Comparison of ENCODE assay signal across 1 cellular context in the genomic region with DNA sequence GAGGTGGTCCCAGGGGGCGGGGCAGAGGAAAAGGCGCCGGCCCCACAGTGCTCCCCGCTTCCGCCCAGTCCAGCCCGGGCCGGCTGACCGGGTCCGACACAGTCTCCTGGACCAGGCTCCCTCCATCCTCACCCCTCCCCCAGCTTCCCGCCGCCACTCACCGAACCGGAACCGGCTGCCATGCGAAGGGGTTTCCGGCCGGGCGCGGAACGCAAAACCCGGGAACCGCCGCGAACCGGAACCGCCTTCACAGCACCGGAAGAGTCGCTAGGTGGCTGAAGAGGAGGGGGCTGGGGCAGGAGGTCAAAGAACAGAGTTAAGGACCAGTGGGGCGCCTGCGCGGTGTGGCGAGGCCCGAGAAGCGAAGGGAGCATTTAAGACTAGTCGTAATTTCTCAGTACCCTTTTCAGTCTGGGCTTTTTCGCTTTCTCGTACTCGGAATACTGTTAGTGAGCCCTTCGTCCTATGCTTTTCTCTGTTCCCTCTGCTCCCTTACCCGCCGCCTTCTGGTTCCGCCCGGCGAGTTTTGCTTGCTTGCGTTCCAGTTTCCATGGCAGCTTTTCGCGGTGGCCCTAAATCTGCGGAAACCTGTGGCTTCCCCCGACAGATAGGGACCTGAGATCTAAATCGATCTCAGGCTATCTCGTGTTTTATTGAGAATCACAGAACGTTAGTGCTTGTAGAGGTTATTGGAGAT.
TF ChIP-seq lines count a peak whose summit lies in the region.

Gene SENP1, minus strand, starts transcription at position 213 of the 697 bp plus-strand sequence. CDS start 4,607 bp downstream, outside the sequence.

TF ChIP-seq in K562, 482 proteins besides CTCF, POLR2A, EP300 and RAD21 (continued from another document and continues in another):
- TF ChIP-seq, protein P1, sequence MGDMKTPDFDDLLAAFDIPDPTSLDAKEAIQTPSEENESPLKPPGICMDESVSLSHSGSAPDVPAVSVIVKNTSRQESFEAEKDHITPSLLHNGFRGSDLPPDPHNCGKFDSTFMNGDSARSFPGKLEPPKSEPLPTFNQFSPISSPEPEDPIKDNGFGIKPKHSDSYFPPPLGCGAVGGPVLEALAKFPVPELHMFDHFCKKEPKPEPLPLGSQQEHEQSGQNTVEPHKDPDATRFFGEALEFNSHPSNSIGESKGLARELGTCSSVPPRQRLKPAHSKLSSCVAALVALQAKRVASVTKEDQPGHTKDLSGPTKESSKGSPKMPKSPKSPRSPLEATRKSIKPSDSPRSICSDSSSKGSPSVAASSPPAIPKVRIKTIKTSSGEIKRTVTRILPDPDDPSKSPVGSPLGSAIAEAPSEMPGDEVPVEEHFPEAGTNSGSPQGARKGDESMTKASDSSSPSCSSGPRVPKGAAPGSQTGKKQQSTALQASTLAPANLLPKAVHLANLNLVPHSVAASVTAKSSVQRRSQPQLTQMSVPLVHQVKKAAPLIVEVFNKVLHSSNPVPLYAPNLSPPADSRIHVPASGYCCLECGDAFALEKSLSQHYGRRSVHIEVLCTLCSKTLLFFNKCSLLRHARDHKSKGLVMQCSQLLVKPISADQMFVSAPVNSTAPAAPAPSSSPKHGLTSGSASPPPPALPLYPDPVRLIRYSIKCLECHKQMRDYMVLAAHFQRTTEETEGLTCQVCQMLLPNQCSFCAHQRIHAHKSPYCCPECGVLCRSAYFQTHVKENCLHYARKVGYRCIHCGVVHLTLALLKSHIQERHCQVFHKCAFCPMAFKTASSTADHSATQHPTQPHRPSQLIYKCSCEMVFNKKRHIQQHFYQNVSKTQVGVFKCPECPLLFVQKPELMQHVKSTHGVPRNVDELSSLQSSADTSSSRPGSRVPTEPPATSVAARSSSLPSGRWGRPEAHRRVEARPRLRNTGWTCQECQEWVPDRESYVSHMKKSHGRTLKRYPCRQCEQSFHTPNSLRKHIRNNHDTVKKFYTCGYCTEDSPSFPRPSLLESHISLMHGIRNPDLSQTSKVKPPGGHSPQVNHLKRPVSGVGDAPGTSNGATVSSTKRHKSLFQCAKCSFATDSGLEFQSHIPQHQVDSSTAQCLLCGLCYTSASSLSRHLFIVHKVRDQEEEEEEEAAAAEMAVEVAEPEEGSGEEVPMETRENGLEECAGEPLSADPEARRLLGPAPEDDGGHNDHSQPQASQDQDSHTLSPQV (IDR thresholded peaks at IDR 0.05): no peak
- TF ChIP-seq, protein P2, sequence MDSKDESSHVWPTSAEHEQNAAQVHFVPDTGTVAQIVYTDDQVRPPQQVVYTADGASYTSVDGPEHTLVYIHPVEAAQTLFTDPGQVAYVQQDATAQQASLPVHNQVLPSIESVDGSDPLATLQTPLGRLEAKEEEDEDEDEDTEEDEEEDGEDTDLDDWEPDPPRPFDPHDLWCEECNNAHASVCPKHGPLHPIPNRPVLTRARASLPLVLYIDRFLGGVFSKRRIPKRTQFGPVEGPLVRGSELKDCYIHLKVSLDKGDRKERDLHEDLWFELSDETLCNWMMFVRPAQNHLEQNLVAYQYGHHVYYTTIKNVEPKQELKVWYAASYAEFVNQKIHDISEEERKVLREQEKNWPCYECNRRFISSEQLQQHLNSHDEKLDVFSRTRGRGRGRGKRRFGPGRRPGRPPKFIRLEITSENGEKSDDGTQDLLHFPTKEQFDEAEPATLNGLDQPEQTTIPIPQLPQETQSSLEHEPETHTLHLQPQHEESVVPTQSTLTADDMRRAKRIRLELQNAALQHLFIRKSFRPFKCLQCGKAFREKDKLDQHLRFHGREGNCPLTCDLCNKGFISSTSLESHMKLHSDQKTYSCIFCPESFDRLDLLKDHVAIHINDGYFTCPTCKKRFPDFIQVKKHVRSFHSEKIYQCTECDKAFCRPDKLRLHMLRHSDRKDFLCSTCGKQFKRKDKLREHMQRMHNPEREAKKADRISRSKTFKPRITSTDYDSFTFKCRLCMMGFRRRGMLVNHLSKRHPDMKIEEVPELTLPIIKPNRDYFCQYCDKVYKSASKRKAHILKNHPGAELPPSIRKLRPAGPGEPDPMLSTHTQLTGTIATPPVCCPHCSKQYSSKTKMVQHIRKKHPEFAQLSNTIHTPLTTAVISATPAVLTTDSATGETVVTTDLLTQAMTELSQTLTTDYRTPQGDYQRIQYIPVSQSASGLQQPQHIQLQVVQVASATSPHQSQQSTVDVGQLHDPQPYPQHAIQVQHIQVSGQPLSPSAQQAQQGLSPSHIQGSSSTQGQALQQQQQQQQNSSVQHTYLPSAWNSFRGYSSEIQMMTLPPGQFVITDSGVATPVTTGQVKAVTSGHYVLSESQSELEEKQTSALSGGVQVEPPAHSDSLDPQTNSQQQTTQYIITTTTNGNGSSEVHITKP (IDR thresholded peaks at IDR 0.05; ENCODE audit: partially characterized antibody): no peak
- no peak for TF ChIP-seq ZC3H4 (CRISPR knock-in tag; IDR thresholded peaks at IDR 0.05; ENCODE audit: borderline replicate concordance)
- peak in 1 of 2 experiments; percentile 89; a peak in 2 of 4 replicates for TF ChIP-seq KDM4B (IDR thresholded peaks at IDR 0.05; ENCODE audit: borderline replicate concordance in 2 of 2, low read depth in 1 of 2)
- TF ChIP-seq ATF4 (CRISPR knock-in tag; IDR thresholded peaks at IDR 0.05): no peak
- TF ChIP-seq POLR2AphosphoS2 (IDR thresholded peaks at IDR 0.05; ENCODE audit: low read length): no peak
- TF ChIP-seq TAF7 (tag; IDR thresholded peaks at IDR 0.05): peak; percentile 88
- TF ChIP-seq CBFB (CRISPR knock-in tag; IDR thresholded peaks at IDR 0.05): no peak
- peak; percentile 67; the same call in 1 of the 2 replicates for TF ChIP-seq CTBP1 (IDR thresholded peaks at IDR 0.05; ENCODE audit: borderline replicate concordance)
- TF ChIP-seq FOXO4 (CRISPR knock-in tag; IDR thresholded peaks at IDR 0.05): no peak
- TF ChIP-seq PHF21A (IDR thresholded peaks at IDR 0.05; ENCODE audit: borderline replicate concordance, low read depth): no peak
- TF ChIP-seq POLR3G (IDR thresholded peaks at IDR 0.05; ENCODE audit: extremely low read depth, insufficient read length, insufficient replicate concordance): no peak
- TF ChIP-seq, protein P3, sequence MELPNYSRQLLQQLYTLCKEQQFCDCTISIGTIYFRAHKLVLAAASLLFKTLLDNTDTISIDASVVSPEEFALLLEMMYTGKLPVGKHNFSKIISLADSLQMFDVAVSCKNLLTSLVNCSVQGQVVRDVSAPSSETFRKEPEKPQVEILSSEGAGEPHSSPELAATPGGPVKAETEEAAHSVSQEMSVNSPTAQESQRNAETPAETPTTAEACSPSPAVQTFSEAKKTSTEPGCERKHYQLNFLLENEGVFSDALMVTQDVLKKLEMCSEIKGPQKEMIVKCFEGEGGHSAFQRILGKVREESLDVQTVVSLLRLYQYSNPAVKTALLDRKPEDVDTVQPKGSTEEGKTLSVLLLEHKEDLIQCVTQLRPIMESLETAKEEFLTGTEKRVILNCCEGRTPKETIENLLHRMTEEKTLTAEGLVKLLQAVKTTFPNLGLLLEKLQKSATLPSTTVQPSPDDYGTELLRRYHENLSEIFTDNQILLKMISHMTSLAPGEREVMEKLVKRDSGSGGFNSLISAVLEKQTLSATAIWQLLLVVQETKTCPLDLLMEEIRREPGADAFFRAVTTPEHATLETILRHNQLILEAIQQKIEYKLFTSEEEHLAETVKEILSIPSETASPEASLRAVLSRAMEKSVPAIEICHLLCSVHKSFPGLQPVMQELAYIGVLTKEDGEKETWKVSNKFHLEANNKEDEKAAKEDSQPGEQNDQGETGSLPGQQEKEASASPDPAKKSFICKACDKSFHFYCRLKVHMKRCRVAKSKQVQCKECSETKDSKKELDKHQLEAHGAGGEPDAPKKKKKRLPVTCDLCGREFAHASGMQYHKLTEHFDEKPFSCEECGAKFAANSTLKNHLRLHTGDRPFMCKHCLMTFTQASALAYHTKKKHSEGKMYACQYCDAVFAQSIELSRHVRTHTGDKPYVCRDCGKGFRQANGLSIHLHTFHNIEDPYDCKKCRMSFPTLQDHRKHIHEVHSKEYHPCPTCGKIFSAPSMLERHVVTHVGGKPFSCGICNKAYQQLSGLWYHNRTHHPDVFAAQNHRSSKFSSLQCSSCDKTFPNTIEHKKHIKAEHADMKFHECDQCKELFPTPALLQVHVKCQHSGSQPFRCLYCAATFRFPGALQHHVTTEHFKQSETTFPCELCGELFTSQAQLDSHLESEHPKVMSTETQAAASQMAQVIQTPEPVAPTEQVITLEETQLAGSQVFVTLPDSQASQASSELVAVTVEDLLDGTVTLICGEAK (IDR thresholded peaks at IDR 0.05): peak; percentile 99
- TF ChIP-seq, protein P3 (CRISPR knock-in tag; IDR thresholded peaks at IDR 0.05): no peak
- no peak for TF ChIP-seq ZNF449 (CRISPR knock-in tag; IDR thresholded peaks at IDR 0.05)
- peak; percentile 52; the same call in 1 of the 2 replicates for TF ChIP-seq MYC (IDR thresholded peaks at IDR 0.05; ENCODE audit: low read depth, low read length)
- TF ChIP-seq MYC (CRISPR knock-in tag; IDR thresholded peaks at IDR 0.05; ENCODE audit: borderline replicate concordance, low read depth): peak; percentile 49; the same call in 1 of the 2 replicates
- peak; percentile 99 for TF ChIP-seq PHF20 (IDR thresholded peaks at IDR 0.05; ENCODE audit: partially characterized antibody)
- no peak for TF ChIP-seq SPI1 (IDR thresholded peaks at IDR 0.05; ENCODE audit: borderline replicate concordance, low read depth, low read length)
- TF ChIP-seq MLX (CRISPR knock-in tag; conservative IDR thresholded peaks at IDR 0.05): no peak
- TF ChIP-seq TBP (optimal IDR thresholded peaks at IDR 0.05; ENCODE audit: low read depth, low read length): peak; percentile 84
- no peak for TF ChIP-seq SREBF1 (IDR thresholded peaks at IDR 0.05; ENCODE audit: borderline replicate concordance, low read depth, low read length)
- no peak for TF ChIP-seq MCM5 (IDR thresholded peaks at IDR 0.05; ENCODE audit: low read depth)
- TF ChIP-seq, protein P4, sequence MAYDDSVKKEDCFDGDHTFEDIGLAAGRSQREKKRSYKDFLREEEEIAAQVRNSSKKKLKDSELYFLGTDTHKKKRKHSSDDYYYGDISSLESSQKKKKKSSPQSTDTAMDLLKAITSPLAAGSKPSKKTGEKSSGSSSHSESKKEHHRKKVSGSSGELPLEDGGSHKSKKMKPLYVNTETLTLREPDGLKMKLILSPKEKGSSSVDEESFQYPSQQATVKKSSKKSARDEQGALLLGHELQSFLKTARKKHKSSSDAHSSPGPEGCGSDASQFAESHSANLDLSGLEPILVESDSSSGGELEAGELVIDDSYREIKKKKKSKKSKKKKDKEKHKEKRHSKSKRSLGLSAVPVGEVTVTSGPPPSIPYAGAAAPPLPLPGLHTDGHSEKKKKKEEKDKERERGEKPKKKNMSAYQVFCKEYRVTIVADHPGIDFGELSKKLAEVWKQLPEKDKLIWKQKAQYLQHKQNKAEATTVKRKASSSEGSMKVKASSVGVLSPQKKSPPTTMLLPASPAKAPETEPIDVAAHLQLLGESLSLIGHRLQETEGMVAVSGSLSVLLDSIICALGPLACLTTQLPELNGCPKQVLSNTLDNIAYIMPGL (CRISPR knock-in tag; IDR thresholded peaks at IDR 0.05): peak; percentile 54; the same call in 1 of the 2 replicates
